ENCODE assay signal across 29 cellular contexts in genomic region chr1:167747988-167748387, GRCh38. TPM values are rescaled to one million over a fixed set of nuclear protein-coding genes. Genes with fewer than 3 reads are reported as not detected.
DNase-seq lines count a peak whose midpoint lies in the region; ATAC-seq, FAIRE-seq and TF ChIP-seq lines count a peak whose summit lies in the region.
"Had no signal": no experiment of that assay in that cellular context is flagged by ENCODE, and none has a peak within 500 bp of the region (broad histone marks: within the 10 kb centered on the region; RNA-seq: fewer than 3 reads in every experiment).

No MANE protein-coding gene starts in this region.

- H3K36me3 ChIP-seq in fibroblast of lung (ENCODE audit: control insufficient read depth, insufficient read depth, low read length) (no peaks in the 10 kb centered on the region), small intestine (ENCODE audit: control insufficient read depth in 2 of 2, insufficient read depth in 2 of 2, low read length in 2 of 2) (no peaks in the 10 kb centered on the region), right atrium auricular region (no peaks in the 10 kb centered on the region)
- H3K36me3 ChIP-seq: HAP-1, heart right ventricle, lower lobe of right lung, pancreas had no signal

- no peak overlapping the region for H2AFZ ChIP-seq in fibroblast of lung (ENCODE audit: low read length)

- H3K27me3 ChIP-seq in fibroblast of lung (ENCODE audit: control insufficient read depth, insufficient read depth, low read length), result no peaks in the 10 kb centered on the region
- no peaks in the 10 kb centered on the region for H3K27me3 ChIP-seq in small intestine (ENCODE audit: control insufficient read depth in 2 of 2, insufficient read depth in 2 of 2, low read length in 2 of 2)
- H3K27me3 ChIP-seq in right atrium auricular region, result no peaks in the 10 kb centered on the region
- H3K27me3 ChIP-seq: foreskin keratinocyte, heart right ventricle, pancreas had no signal

- no peak for DNase-seq in activated CD4-positive, alpha-beta T cell treated with anti-CD3 and anti-CD28 coated beads for 36 hours
- DNase-seq in activated CD4-positive, alpha-beta T cell treated with anti-CD3 and anti-CD28 coated beads for 4 hours, result no peak
- DNase-seq in OCI-M1 (lab: John Stamatoyannopoulos, UW) (peak; percentile 68), fibroblast of lung (ENCODE audit: low read depth in 2 of 2) (peak; percentile 32 to 72), urothelium cell line (ENCODE audit: low spot score) (no peak), small intestine (no peak), right atrium auricular region (ENCODE audit: low spot score) (no peak), NCI-H526 (lab: John Stamatoyannopoulos, UW) (no peak)
- DNase-seq: 8988T; activated CD4-positive, alpha-beta T cell treated with anti-CD3 and anti-CD28 coated beads for 48 hours; activated T-cell treated with anti-CD3 and anti-CD28 coated beads, Interleukin-2, amount 50 U/mL, for 1 hour; CD4-positive, alpha-beta memory T cell; EL; foreskin keratinocyte; heart right ventricle; lower lobe of right lung; MV-4-11; NCI-H1694; NCI-H526 treated with DMSO at 0.1 percent for 48 hours; nephron progenitor cell; pancreas; retina; Right ventricle myocardium superior; stimulated activated CD4-positive, alpha-beta T cell treated with anti-CD3 and anti-CD28 coated beads, Interleukin-12 subunit alpha, Interleukin-12 subunit beta, amount 100 ng/mL, for 4 hours; stimulated activated CD4-positive, alpha-beta T cell treated with anti-CD3 and anti-CD28 coated beads, Interleukin-4, amount 100 ng/mL, for 1 hour; substantia nigra; T-helper 2 cell had no signal

- FAIRE-seq in urothelium cell line (lab: Jason Lieb, UNC), result no peak
- no peak for FAIRE-seq in small intestine (lab: Jason Lieb, UNC)
- FAIRE-seq: HTR-8/SVneo, pancreas had no signal

- H3K4me1 Mint-ChIP-seq in activated CD4-positive, alpha-beta T cell treated with anti-CD3 and anti-CD28 coated beads for 36 hours, result peaks cover 25% of the 10 kb centered on the region

- no peaks in the 10 kb centered on the region for H3K27me3 Mint-ChIP-seq in activated CD4-positive, alpha-beta T cell treated with anti-CD3 and anti-CD28 coated beads for 36 hours
- H3K27me3 Mint-ChIP-seq: CD4-positive, alpha-beta memory T cell had no signal

- no peaks in the 10 kb centered on the region for H3K9me3 ChIP-seq in fibroblast of lung (ENCODE audit: control insufficient read depth, insufficient read depth, low read depth, low read length)
- H3K9me3 ChIP-seq in small intestine (ENCODE audit: control insufficient read depth, low read depth), result no peaks in the 10 kb centered on the region
- no peaks in the 10 kb centered on the region for H3K9me3 ChIP-seq in right atrium auricular region
- H3K9me3 ChIP-seq: HAP-1, heart right ventricle, lower lobe of right lung, pancreas had no signal

- peak overlapping the region; percentile 22 for H3K27ac Mint-ChIP-seq in activated CD4-positive, alpha-beta T cell treated with anti-CD3 and anti-CD28 coated beads for 36 hours
- H3K27ac Mint-ChIP-seq: CD4-positive, alpha-beta memory T cell; nephron progenitor cell had no signal

- POLR2A ChIA-PET in activated CD4-positive, alpha-beta T cell treated with anti-CD3 and anti-CD28 coated beads for 36 hours (lab: Charles Lee), result no interaction called here

- H3K4me3 Mint-ChIP-seq in activated CD4-positive, alpha-beta T cell treated with anti-CD3 and anti-CD28 coated beads for 36 hours, result no peak overlapping the region
- H3K4me3 Mint-ChIP-seq: CD4-positive, alpha-beta memory T cell; nephron progenitor cell had no signal

- peaks cover 4% of the 10 kb centered on the region for H3K36me3 Mint-ChIP-seq in activated CD4-positive, alpha-beta T cell treated with anti-CD3 and anti-CD28 coated beads for 36 hours (ENCODE audit: low read depth)
- H3K36me3 Mint-ChIP-seq: CD4-positive, alpha-beta memory T cell had no signal

- H3K27ac ChIP-seq in fibroblast of lung (ENCODE audit: insufficient read depth, low read length) (no peak overlapping the region), small intestine (ENCODE audit: low read depth in 1 of 2, low read length in 1 of 2) (no peak overlapping the region), right atrium auricular region (no peak overlapping the region)
- H3K27ac ChIP-seq: foreskin keratinocyte, heart right ventricle, lower lobe of right lung, pancreas had no signal

- no peak overlapping the region for H3K9ac ChIP-seq in fibroblast of lung (ENCODE audit: insufficient read depth, low read length)

- H3K4me2 ChIP-seq in fibroblast of lung (ENCODE audit: extremely low read depth, insufficient read depth, low read length), result peak overlapping the region; percentile 15

- peaks cover 53% of the 10 kb centered on the region for H3K79me2 ChIP-seq in fibroblast of lung (ENCODE audit: control insufficient read depth, insufficient read depth, low read length)

- intact Hi-C loops in activated CD4-positive, alpha-beta T cell treated with anti-CD3 and anti-CD28 coated beads for 36 hours (cut with DNase I, micrococcal nuclease), result no loop called here

- no peak for TF ChIP-seq CTCF in fibroblast of lung (conservative IDR thresholded peaks at IDR 0.05 in 1 of 2, IDR thresholded peaks at IDR 0.05 in 1 of 2; ENCODE audit: low read depth in 1 of 2, low read length in 2 of 2)
- TF ChIP-seq CTCF in right atrium auricular region (IDR thresholded peaks at IDR 0.05), result no peak

- H3K4me3 ChIP-seq in fibroblast of lung (replicated peaks in 1 of 4; ENCODE audit: control extremely low read depth in 1 of 4, insufficient read depth in 1 of 4, low read depth in 3 of 4, low read length in 4 of 4) (no peak overlapping the region), small intestine (ENCODE audit: low read depth in 1 of 2, low read length in 2 of 2) (no peak overlapping the region), right atrium auricular region (no peak overlapping the region)
- H3K4me3 ChIP-seq: HAP-1, heart right ventricle, lower lobe of right lung, pancreas had no signal

- H4K20me1 ChIP-seq in fibroblast of lung (ENCODE audit: control insufficient read depth, extremely low read depth, insufficient read depth, low read length), result no peaks in the 10 kb centered on the region

- CTCF ChIA-PET in activated CD4-positive, alpha-beta T cell treated with anti-CD3 and anti-CD28 coated beads for 36 hours (lab: Charles Lee), result interaction anchor here (0.6 kb wide), 1 partner anchor 53 kb away, joined by 4 read pairs; no protein-coding TSS in a partner anchor

- H3K4me1 ChIP-seq in fibroblast of lung (ENCODE audit: control insufficient read depth, extremely low read depth, insufficient read depth, low read length), result peaks cover 26% of the 10 kb centered on the region
- H3K4me1 ChIP-seq in small intestine (ENCODE audit: control insufficient read depth in 2 of 2, insufficient read depth in 1 of 2, low read depth in 1 of 2, low read length in 1 of 2), result peaks cover 0 to 1% of the 10 kb centered on the region in 2 donors
- H3K4me1 ChIP-seq in right atrium auricular region, result peaks cover 0 to 12% of the 10 kb centered on the region in 2 donors

- no peaks in the 10 kb centered on the region for H3K9me3 Mint-ChIP-seq in activated CD4-positive, alpha-beta T cell treated with anti-CD3 and anti-CD28 coated beads for 36 hours (ENCODE audit: low read depth)
- H3K9me3 Mint-ChIP-seq: CD4-positive, alpha-beta memory T cell; nephron progenitor cell had no signal

- WGBS in small intestine, 3 donors, result 93 to 100% (median 94%) methylated on average over 1 of the region's 1 CpG

- no peak for ATAC-seq in activated CD4-positive, alpha-beta T cell treated with anti-CD3 and anti-CD28 coated beads for 36 hours
- ATAC-seq: foreskin keratinocyte, heart right ventricle, lower lobe of right lung, pancreas had no signal

RNA-seq across cellular contexts. Expression of gene MPZL1, which starts 26.2 kb away (rescaled TPM):
- total RNA-seq in activated CD4-positive, alpha-beta T cell treated with anti-CD3 and anti-CD28 coated beads for 36 hours, result 10 to 100 TPM; 22.3 to 23.0 TPM
- total RNA-seq in fibroblast of lung, result 81.4 and 86.8 TPM in 2 replicates
- polyA plus RNA-seq in fibroblast of lung, result 105 and 158 TPM in 2 replicates
- polyA plus RNA-seq in fibroblast of lung (2012), result 93.6 and 132 TPM in 2 replicates
- 43.0 and 45.3 TPM in 2 replicates for polyA minus RNA-seq in fibroblast of lung (ENCODE audit: low replicate concordance)
- 10 to 100 TPM in 1 of 3 donors, 1 to 10 TPM in 2; 8.1 to 54.1 (median 8.6) TPM for polyA plus RNA-seq in small intestine
- 10 to 100 TPM; 22.4 to 52.0 TPM for total RNA-seq in right atrium auricular region

Comparison
In these comparisons a context has a peak if more than half of its experiments do, and no peak if none do; other contexts are left out.
1. DNase-seq: peak in OCI-M1 (single experiment) and fibroblast of lung (2 of 2); none in activated CD4-positive, alpha-beta T cell treated with anti-CD3 and anti-CD28 coated beads for 36 hours (single experiment), activated CD4-positive, alpha-beta T cell treated with anti-CD3 and anti-CD28 coated beads for 4 hours (0 of 2), urothelium cell line (single experiment), small intestine (single experiment), right atrium auricular region (single experiment) and NCI-H526 (0 of 2).